In the genomic region with DNA sequence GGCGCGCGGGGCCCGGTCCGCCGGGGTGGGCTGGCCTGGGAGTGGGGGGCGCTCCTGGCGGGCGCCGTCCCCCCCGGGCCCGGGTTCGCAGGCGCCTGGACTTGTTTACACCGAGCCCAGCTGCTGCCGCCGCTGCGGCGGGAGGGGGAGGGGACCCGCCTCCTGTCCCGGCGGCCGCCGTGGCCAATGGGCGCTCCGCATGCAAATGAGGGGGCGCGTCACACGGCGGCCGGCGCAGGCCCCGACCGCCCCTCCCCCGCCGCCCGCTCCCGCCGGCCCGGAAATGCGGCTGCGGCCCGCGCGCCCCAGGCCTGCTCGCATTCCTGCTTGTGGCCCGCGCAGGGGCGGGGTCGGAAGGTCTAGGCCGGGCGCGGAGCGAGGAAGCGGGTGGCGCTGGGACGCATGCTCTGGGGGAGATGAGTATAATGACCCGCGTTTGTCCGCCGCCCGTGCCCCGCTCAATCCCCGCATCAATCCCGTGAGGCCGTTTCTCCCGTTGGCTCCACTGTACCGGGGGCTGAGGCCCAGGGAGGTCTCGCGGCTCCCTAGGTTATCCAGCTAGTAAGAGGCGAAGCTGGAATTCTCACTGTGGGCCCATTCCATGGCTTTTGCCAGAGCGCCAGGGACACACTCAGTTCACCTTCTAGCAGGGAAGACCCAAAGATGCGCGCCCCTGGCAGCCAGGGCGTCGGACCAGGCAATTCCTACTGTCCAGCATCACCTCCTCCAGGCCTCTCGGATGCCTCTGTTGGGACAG, we compare ENCODE assay signal across 8 cellular contexts. TPM values are rescaled to one million over a fixed set of nuclear protein-coding genes. Genes with fewer than 3 reads are reported as not detected.
DNase-seq lines count a peak whose midpoint lies in the region; ATAC-seq and TF ChIP-seq lines count a peak whose summit lies in the region.

A gene with protein sequence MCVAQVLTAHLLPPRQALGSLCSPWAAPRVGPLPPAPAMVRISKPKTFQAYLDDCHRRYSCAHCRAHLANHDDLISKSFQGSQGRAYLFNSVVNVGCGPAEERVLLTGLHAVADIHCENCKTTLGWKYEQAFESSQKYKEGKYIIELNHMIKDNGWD (minus strand): TSS at position 109 of the 757 bp plus-strand sequence. CDS start 731 bp downstream, outside the sequence.

- POLR2A ChIA-PET in GM10248 (lab: Yijun Ruan, JAX), result no interaction called here

- TF ChIP-seq CTCF in GM10248 (IDR thresholded peaks at IDR 0.05; ENCODE audit: control extremely low read depth, extremely low read depth, low read depth, missing control alignments), result no peak

- DNase-seq in GM10248 (ENCODE audit: extremely low spot score) (peak; percentile 98), NCI-H460 (ENCODE audit: extremely low read depth, low read depth) (peak; percentile 82), cortex of kidney (lab: John Stamatoyannopoulos, UW) (peak; percentile 37), left colon (peak; percentile 94 to 95)
- peak; percentile 71 to 79 for DNase-seq in activated CD4-positive, alpha-beta T cell treated with anti-CD3 and anti-CD28 coated beads, Interleukin-2, amount 50 U/mL, for 4 hours
- DNase-seq in stimulated activated CD4-positive, alpha-beta T cell treated with anti-CD3 and anti-CD28 coated beads, Interleukin-1b, Interleukin-23, amount 100 ng/mL, for 24 hours (ENCODE audit: low read depth in 4 of 4, low spot score in 1 of 4), result peak; percentile 72 to 89 (median 74)

- CTCF ChIA-PET in GM10248 (lab: Yijun Ruan, JAX), result interaction anchor here (0.9 kb wide), 1 partner anchor 16 kb away, joined by 3 read pairs; no protein-coding TSS in a partner anchor

- intact Hi-C loops in left colon (cut with DNase I, micrococcal nuclease), result no loop called here

- ATAC-seq in HG02938 (IDR thresholded peaks at IDR 0.05; ENCODE audit: unreplicated experiment), result peak; percentile 32
- peak; percentile 72 for ATAC-seq in left colon
- no peak for ATAC-seq in HG03378 (IDR thresholded peaks at IDR 0.05; ENCODE audit: unreplicated experiment)

RNA-seq across cellular contexts. Expression of the gene that starts here (rescaled TPM):
- 4.9 and 8.0 TPM in 2 replicates for total RNA-seq in NCI-H460 (2014; rRNA removed; shearing (Covaris generic))
- 0.10 and 0.33 TPM in 2 replicates for polyA plus RNA-seq in NCI-H460 (2014; cell fraction: nucleus; rRNA removed)
- total RNA-seq in left colon, result 10 to 100 TPM; 30.5 to 58.2 TPM

Comparison
In these comparisons a context has a peak if more than half of its experiments do, and no peak if none do; other contexts are left out.
1. DNase-seq: peak in every context shown above with its lines; median percentile 98 in GM10248; 94 in left colon; 82 in NCI-H460; 75 in activated CD4-positive, alpha-beta T cell treated with anti-CD3 and anti-CD28 coated beads, Interleukin-2, amount 50 U/mL, for 4 hours; 74 in stimulated activated CD4-positive, alpha-beta T cell treated with anti-CD3 and anti-CD28 coated beads, Interleukin-1b, Interleukin-23, amount 100 ng/mL, for 24 hours; 37 in cortex of kidney.